In the genomic region with DNA sequence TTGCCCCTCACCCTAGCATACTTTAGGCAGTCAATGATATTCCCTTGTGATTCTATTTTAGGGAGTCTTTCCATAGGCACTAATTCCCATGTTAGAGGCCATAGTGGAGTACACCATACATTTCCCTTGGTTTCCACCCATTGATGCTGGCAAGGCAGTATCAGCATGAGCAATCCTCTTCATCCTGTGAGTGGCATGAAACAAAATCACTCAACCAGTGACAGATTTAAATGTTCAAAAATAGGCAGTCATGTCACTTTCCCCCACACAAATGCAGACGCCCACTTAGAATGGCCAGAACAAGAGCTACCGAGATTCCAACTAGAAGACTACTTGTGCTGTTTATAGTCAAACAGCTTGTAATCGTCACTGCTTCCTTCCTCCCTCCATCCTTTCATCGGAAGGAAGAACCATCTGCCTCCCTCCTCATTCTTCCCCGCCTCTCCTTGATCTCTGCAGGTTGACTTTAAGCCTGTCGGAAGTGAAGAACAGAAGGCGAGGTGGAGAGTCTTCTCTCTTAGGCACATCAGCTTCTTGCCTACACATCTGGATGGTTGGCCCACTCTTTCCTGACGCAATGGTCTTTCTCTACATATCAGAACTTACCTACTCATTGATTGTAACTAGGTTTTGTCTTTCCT, we compare ENCODE assay signal across 29 cellular contexts. TPM values are rescaled to one million over a fixed set of nuclear protein-coding genes. Genes with fewer than 3 reads are reported as not detected.
DNase-seq lines count a peak whose midpoint lies in the region; ATAC-seq, FAIRE-seq and TF ChIP-seq lines count a peak whose summit lies in the region.
"Had no signal": no experiment of that assay in that cellular context is flagged by ENCODE, and none has a peak within 500 bp of the region (broad histone marks: within the 10 kb centered on the region; RNA-seq: fewer than 3 reads in every experiment).

No MANE protein-coding gene starts in this region.

- H3K9me2 ChIP-seq in PC-3 (replicated peaks; ENCODE audit: low read length) = no peaks in the 10 kb centered on the region

- no peaks in the 10 kb centered on the region for H3K36me3 Mint-ChIP-seq in activated CD4-positive, alpha-beta T cell treated with anti-CD3 and anti-CD28 coated beads, Interleukin-2, amount 10 ng/mL, durations not matched to agents 24 days and 14 days (ENCODE audit: low read depth)
- no peaks in the 10 kb centered on the region for H3K36me3 Mint-ChIP-seq in activated CD8-positive, alpha-beta T cell treated with anti-CD3 and anti-CD28 coated beads, Interleukin-2, amount 10 ng/mL, durations not matched to agents 7 days and 5 days (ENCODE audit: low read depth)
- no peaks in the 10 kb centered on the region for H3K36me3 Mint-ChIP-seq in endothelial cell (ENCODE audit: low read depth, unreplicated experiment)
- H3K36me3 Mint-ChIP-seq: natural killer cell treated with Interleukin-12 subunit alpha and Interleukin-12 subunit beta and Interleukin-15 and Interleukin-18, amount 100 ng/mL, for 72 hours had no signal

- CTCF ChIA-PET in activated CD8-positive, alpha-beta T cell treated with anti-CD3 and anti-CD28 coated beads, Interleukin-2, amount 10 ng/mL, durations not matched to agents 7 days and 5 days (lab: Charles Lee) = interaction anchor here (0.6 kb wide), 1 partner anchor 109 kb away, joined by 4 read pairs; no protein-coding TSS in a partner anchor
- CTCF ChIA-PET in PC-3 (lab: Charles Lee) = no interaction called here

- no peak for TF ChIP-seq POLR2A in GM12891 (IDR thresholded peaks at IDR 0.05; ENCODE audit: low read depth, low read length)

- no peaks in the 10 kb centered on the region for H3K27me3 Mint-ChIP-seq in activated CD4-positive, alpha-beta T cell treated with anti-CD3 and anti-CD28 coated beads, Interleukin-2, amount 10 ng/mL, durations not matched to agents 24 days and 14 days
- H3K27me3 Mint-ChIP-seq in activated CD8-positive, alpha-beta T cell treated with anti-CD3 and anti-CD28 coated beads, Interleukin-2, amount 10 ng/mL, durations not matched to agents 7 days and 5 days (ENCODE audit: low read depth) = no peaks in the 10 kb centered on the region
- peaks cover 2% of the 10 kb centered on the region for H3K27me3 Mint-ChIP-seq in endothelial cell (ENCODE audit: unreplicated experiment)

- DNase-seq in activated CD4-positive, alpha-beta T cell treated with anti-CD3 and anti-CD28 coated beads, Interleukin-2, amount 10 ng/mL, durations not matched to agents 24 days and 14 days = no peak
- DNase-seq in activated CD4-positive, alpha-beta T cell treated with anti-CD3 and anti-CD28 coated beads for 1 hour = no peak
- DNase-seq in GM12891 (ENCODE audit: insufficient read length, low spot score) (no peak), islet precursor cell (peak; percentile 7), PC-3 (no peak), endothelial cell (ENCODE audit: low spot score) (no peak)
- DNase-seq in activated CD8-positive, alpha-beta T cell treated with anti-CD3 and anti-CD28 coated beads, Interleukin-2, amount 10 ng/mL, durations not matched to agents 7 days and 5 days = no peak
- DNase-seq: activated CD4-positive, CD25-positive, alpha-beta regulatory T cell; DMS 273 treated with DMSO at 0.1 percent for 48 hours; foreskin fibroblast; HCEC 1CT; hippocampal formation; IMR-90; mesenchymal stem cell; NCI-H187; NCI-H226; stimulated activated CD4-positive, alpha-beta T cell treated with anti-CD3 and anti-CD28 coated beads, Interleukin-2, amount 100 ng/mL, for 24 hours; substantia nigra; T-helper 9 cell had no signal

- POLR2A ChIA-PET in activated CD8-positive, alpha-beta T cell treated with anti-CD3 and anti-CD28 coated beads, Interleukin-2, amount 10 ng/mL, durations not matched to agents 7 days and 5 days (lab: Charles Lee) = interaction anchor here (0.7 to 1.8 kb wide), 2 partner anchors 18 to 20 kb away, joined by 3 to 6 read pairs; no protein-coding TSS in a partner anchor
- POLR2A ChIA-PET in PC-3 (lab: Charles Lee; ENCODE audit: unreplicated experiment) = no interaction called here

- H3K27ac ChIP-seq in PC-3 (ENCODE audit: low read length) = no peak overlapping the region
- H3K27ac ChIP-seq: BLaER1, epithelial cell of prostate, HL-60, SJSA1, vagina had no signal

- H3K27me3 ChIP-seq in PC-3 (ENCODE audit: low read length) = no peaks in the 10 kb centered on the region
- H3K27me3 ChIP-seq: BLaER1, vagina had no signal

- H3K9me3 ChIP-seq in PC-3 (ENCODE audit: low read length) = no peaks in the 10 kb centered on the region
- H3K9me3 ChIP-seq: BLaER1, SJSA1, vagina had no signal

- H2AFZ ChIP-seq in PC-3 (ENCODE audit: low read length) = no peak overlapping the region

- H4K20me1 ChIP-seq in PC-3 (ENCODE audit: low read length) = no peaks in the 10 kb centered on the region
- H4K20me1 ChIP-seq: BLaER1 had no signal

- H3K4me1 Mint-ChIP-seq in activated CD4-positive, alpha-beta T cell treated with anti-CD3 and anti-CD28 coated beads, Interleukin-2, amount 10 ng/mL, durations not matched to agents 24 days and 14 days = peaks cover 16% of the 10 kb centered on the region
- peaks cover 24% of the 10 kb centered on the region for H3K4me1 Mint-ChIP-seq in activated CD8-positive, alpha-beta T cell treated with anti-CD3 and anti-CD28 coated beads, Interleukin-2, amount 10 ng/mL, durations not matched to agents 7 days and 5 days (ENCODE audit: low read depth)
- no peaks in the 10 kb centered on the region for H3K4me1 Mint-ChIP-seq in endothelial cell (ENCODE audit: unreplicated experiment)

- peak overlapping the region; percentile 26 for H3K27ac Mint-ChIP-seq in activated CD4-positive, alpha-beta T cell treated with anti-CD3 and anti-CD28 coated beads, Interleukin-2, amount 10 ng/mL, durations not matched to agents 24 days and 14 days
- peak overlapping the region; percentile 23 for H3K27ac Mint-ChIP-seq in activated CD8-positive, alpha-beta T cell treated with anti-CD3 and anti-CD28 coated beads, Interleukin-2, amount 10 ng/mL, durations not matched to agents 7 days and 5 days
- no peak overlapping the region for H3K27ac Mint-ChIP-seq in endothelial cell (ENCODE audit: unreplicated experiment)
- H3K27ac Mint-ChIP-seq: natural killer cell treated with Interleukin-12 subunit alpha and Interleukin-12 subunit beta and Interleukin-15 and Interleukin-18, amount 100 ng/mL, for 72 hours had no signal

- H3K4me3 ChIP-seq in PC-3 (ENCODE audit: low read length) = no peak overlapping the region
- H3K4me3 ChIP-seq: BLaER1, SJSA1, vagina had no signal

- H3F3A ChIP-seq in PC-3 (ENCODE audit: low read length, unreplicated experiment) = no peaks in the 10 kb centered on the region

- H3K4me3 Mint-ChIP-seq in activated CD4-positive, alpha-beta T cell treated with anti-CD3 and anti-CD28 coated beads, Interleukin-2, amount 10 ng/mL, durations not matched to agents 24 days and 14 days = peak overlapping the region; percentile 3
- no peak overlapping the region for H3K4me3 Mint-ChIP-seq in activated CD8-positive, alpha-beta T cell treated with anti-CD3 and anti-CD28 coated beads, Interleukin-2, amount 10 ng/mL, durations not matched to agents 7 days and 5 days
- H3K4me3 Mint-ChIP-seq in endothelial cell (ENCODE audit: unreplicated experiment) = no peak overlapping the region
- H3K4me3 Mint-ChIP-seq: natural killer cell treated with Interleukin-12 subunit alpha and Interleukin-12 subunit beta and Interleukin-15 and Interleukin-18, amount 100 ng/mL, for 72 hours had no signal

- ATAC-seq in activated CD8-positive, alpha-beta T cell treated with anti-CD3 and anti-CD28 coated beads, Interleukin-2, amount 10 ng/mL, durations not matched to agents 7 days and 5 days = no peak
- ATAC-seq in PC-3 (no peak), HG03139 (IDR thresholded peaks at IDR 0.05; ENCODE audit: unreplicated experiment) (no peak)
- ATAC-seq: natural killer cell treated with Interleukin-12 subunit alpha and Interleukin-12 subunit beta and Interleukin-15 and Interleukin-18, amount 100 ng/mL, for 72 hours; Panc1 had no signal

- no peaks in the 10 kb centered on the region for H3K9me3 Mint-ChIP-seq in activated CD4-positive, alpha-beta T cell treated with anti-CD3 and anti-CD28 coated beads, Interleukin-2, amount 10 ng/mL, durations not matched to agents 24 days and 14 days
- H3K9me3 Mint-ChIP-seq in activated CD8-positive, alpha-beta T cell treated with anti-CD3 and anti-CD28 coated beads, Interleukin-2, amount 10 ng/mL, durations not matched to agents 7 days and 5 days (ENCODE audit: insufficient read depth) = no peaks in the 10 kb centered on the region
- H3K9me3 Mint-ChIP-seq in endothelial cell (ENCODE audit: unreplicated experiment) = no peaks in the 10 kb centered on the region
- H3K9me3 Mint-ChIP-seq: natural killer cell treated with Interleukin-12 subunit alpha and Interleukin-12 subunit beta and Interleukin-15 and Interleukin-18, amount 100 ng/mL, for 72 hours had no signal

- TF ChIP-seq CTCF in PC-3 (conservative IDR thresholded peaks at IDR 0.05; ENCODE audit: low read depth, low read length) = no peak
- TF ChIP-seq CTCF in endothelial cell (IDR thresholded peaks at IDR 0.05; ENCODE audit: unreplicated experiment) = no peak

- no peaks in the 10 kb centered on the region for H3K36me3 ChIP-seq in PC-3 (ENCODE audit: low read depth, low read length)
- H3K36me3 ChIP-seq: BLaER1, SJSA1, vagina had no signal

- peak; percentile 47 for FAIRE-seq in GM12891 (lab: Jason Lieb, UNC)
- FAIRE-seq: A204.1, G401.6 had no signal

- intact Hi-C loops in activated CD4-positive, alpha-beta T cell treated with anti-CD3 and anti-CD28 coated beads, Interleukin-2, amount 10 ng/mL, durations not matched to agents 24 days and 14 days (cut with micrococcal nuclease) = no loop called here
- intact Hi-C loops in PC-3 (cut with micrococcal nuclease) = no loop called here

- no peak overlapping the region for H3K4me2 ChIP-seq in PC-3 (ENCODE audit: low read length)
- H3K4me2 ChIP-seq: BLaER1 had no signal

- no peaks in the 10 kb centered on the region for H3K4me1 ChIP-seq in PC-3 (ENCODE audit: insufficient read depth, low read length)
- H3K4me1 ChIP-seq: BLaER1, vagina had no signal

- no peaks in the 10 kb centered on the region for H3K79me2 ChIP-seq in PC-3 (ENCODE audit: low read length)

- no peak overlapping the region for H3K9ac ChIP-seq in PC-3 (ENCODE audit: low read length)
- H3K9ac ChIP-seq: BLaER1 had no signal

- no TSS peak for BruUV-seq in PC-3 (replicated peaks; lab: Mats Ljungman, UMichigan)

RNA-seq across cellular contexts. Expression of gene RASL11A, which starts 22.5 kb away (rescaled TPM):
- total RNA-seq in activated CD4-positive, alpha-beta T cell treated with anti-CD3 and anti-CD28 coated beads, Interleukin-2, amount 10 ng/mL, durations not matched to agents 24 days and 14 days = 1.8 and 2.8 TPM in 2 replicates
- 0.32 TPM for polyA plus RNA-seq in GM12891 (2012; ENCODE audit: low read depth, missing spikeins)
- under 1 TPM; 0.52 to 0.92 TPM for total RNA-seq in activated CD8-positive, alpha-beta T cell treated with anti-CD3 and anti-CD28 coated beads, Interleukin-2, amount 10 ng/mL, durations not matched to agents 7 days and 5 days
- total RNA-seq in PC-3 (2014; rRNA removed) (43.3 and 59.7 TPM in 2 replicates), endothelial cell (ENCODE audit: unreplicated experiment) (2.1 TPM)

RNA-seq across cellular contexts. Expression of gene RPL21, which starts 41.8 kb away (rescaled TPM):
- total RNA-seq in activated CD4-positive, alpha-beta T cell treated with anti-CD3 and anti-CD28 coated beads, Interleukin-2, amount 10 ng/mL, durations not matched to agents 24 days and 14 days = 1,100 and 1,185 TPM in 2 replicates
- 3,057 TPM for polyA plus RNA-seq in GM12891 (2012; ENCODE audit: low read depth, missing spikeins)
- 100 to 1,000 TPM; 784 to 807 TPM for total RNA-seq in activated CD8-positive, alpha-beta T cell treated with anti-CD3 and anti-CD28 coated beads, Interleukin-2, amount 10 ng/mL, durations not matched to agents 7 days and 5 days
- total RNA-seq in PC-3 (2014; rRNA removed) = 380 and 552 TPM in 2 replicates
- 910 TPM for total RNA-seq in endothelial cell (ENCODE audit: unreplicated experiment)

Comparison
In these comparisons a context has a peak if more than half of its experiments do, and no peak if none do; other contexts are left out.
1. RNA of gene RASL11A, which starts 22.5 kb away (total RNA-seq): 43.3 to 59.7 TPM in PC-3; 2.1 TPM in endothelial cell (single experiment), 1.8 to 2.8 TPM in activated CD4-positive, alpha-beta T cell treated with anti-CD3 and anti-CD28 coated beads, Interleukin-2, amount 10 ng/mL, durations not matched to agents 24 days and 14 days and 0.52 to 0.92 TPM in activated CD8-positive, alpha-beta T cell treated with anti-CD3 and anti-CD28 coated beads, Interleukin-2, amount 10 ng/mL, durations not matched to agents 7 days and 5 days; every median in the first group is over 10 times any median in the second.